ENCODE assay signal across 10 cellular contexts in genomic region chr7:98323597-98324322, GRCh38. TPM values are rescaled to one million over a fixed set of nuclear protein-coding genes. Genes with fewer than 3 reads are reported as not detected.
DNase-seq lines count a peak whose midpoint lies in the region; ATAC-seq and TF ChIP-seq lines count a peak whose summit lies in the region.
"Had no signal": no experiment of that assay in that cellular context is flagged by ENCODE, and none has a peak within 500 bp of the region (broad histone marks: within the 10 kb centered on the region; RNA-seq: fewer than 3 reads in every experiment).

No MANE protein-coding gene starts in this region.

- DNase-seq in iPS-NIHi11 (ENCODE audit: low spot score) (peak; percentile 72), sciatic nerve (ENCODE audit: low spot score) (no peak), left lobe of liver (ENCODE audit: low spot score) (no peak), SKM-1 treated with dmso at 0.1 percent for 144 hours (lab: John Stamatoyannopoulos, UW; ENCODE audit: unreplicated experiment) (no peak)
- DNase-seq in activated naive CD8-positive, alpha-beta T cell treated with anti-CD3 and anti-CD28 coated beads for 36 hours, result no peak
- DNase-seq: activated CD8-positive, alpha-beta memory T cell treated with anti-CD3 and anti-CD28 coated beads, Interleukin-2, amount 50 U/mL, for 4 hours; CD4-positive, alpha-beta T cell; heart right ventricle had no signal

- no peaks in the 10 kb centered on the region for H3K27me3 Mint-ChIP-seq in brain
- H3K27me3 Mint-ChIP-seq in activated naive CD8-positive, alpha-beta T cell treated with anti-CD3 and anti-CD28 coated beads for 36 hours, result peaks cover 3% of the 10 kb centered on the region

- H3K9me3 ChIP-seq in HUES64 (ENCODE audit: insufficient read depth, low read depth, low read length), result no peaks in the 10 kb centered on the region
- H3K9me3 ChIP-seq: heart right ventricle had no signal

- peaks cover 0 to 4% (median 0%) of the 10 kb centered on the region in 5 experiments for H3K9me3 Mint-ChIP-seq in brain
- H3K9me3 Mint-ChIP-seq in activated naive CD8-positive, alpha-beta T cell treated with anti-CD3 and anti-CD28 coated beads for 36 hours, result no peaks in the 10 kb centered on the region
- H3K9me3 Mint-ChIP-seq: CD4-positive, alpha-beta T cell had no signal

- H3K4me1 Mint-ChIP-seq in brain, result peaks cover 16% of the 10 kb centered on the region
- H3K4me1 Mint-ChIP-seq in activated naive CD8-positive, alpha-beta T cell treated with anti-CD3 and anti-CD28 coated beads for 36 hours, result no peaks in the 10 kb centered on the region

- ATAC-seq in sciatic nerve (peak; percentile 28), left lobe of liver (no peak)

- peak overlapping the region; percentile 18; the same call in 1 of the 2 replicates for H3K4me3 ChIP-seq in HUES64 (ENCODE audit: low read length)

- H3K27me3 ChIP-seq in HUES64 (ENCODE audit: insufficient read depth, low read length), result no peaks in the 10 kb centered on the region

- TF ChIP-seq CTCF in brain (conservative IDR thresholded peaks at IDR 0.05), result no peak

- peak overlapping the region; percentile 31; the same call in 1 of the 2 replicates for H3K9ac ChIP-seq in HUES64 (ENCODE audit: low read depth, low read length)

- peak overlapping the region in 3 of 5 experiments; percentile 35 to 59 (median 56) for H3K4me3 Mint-ChIP-seq in brain
- no peak overlapping the region for H3K4me3 Mint-ChIP-seq in activated naive CD8-positive, alpha-beta T cell treated with anti-CD3 and anti-CD28 coated beads for 36 hours
- H3K4me3 Mint-ChIP-seq: CD4-positive, alpha-beta T cell had no signal

- H3K36me3 Mint-ChIP-seq in brain, result no peaks in the 10 kb centered on the region
- no peaks in the 10 kb centered on the region for H3K36me3 Mint-ChIP-seq in activated naive CD8-positive, alpha-beta T cell treated with anti-CD3 and anti-CD28 coated beads for 36 hours

- peak overlapping the region; percentile 54; the same call in 1 of the 2 replicates for H3K27ac ChIP-seq in HUES64 (ENCODE audit: low read depth, low read length)
- H3K27ac ChIP-seq: heart right ventricle had no signal

- intact Hi-C loops in sciatic nerve (cut with DNase I), result no loop called here

- peaks cover 1% of the 10 kb centered on the region; the same call in 1 of the 2 replicates for H3K36me3 ChIP-seq in HUES64 (ENCODE audit: insufficient read depth, low read length)
- H3K36me3 ChIP-seq: heart right ventricle had no signal

- peaks cover 13% of the 10 kb centered on the region for H3K4me1 ChIP-seq in HUES64 (ENCODE audit: insufficient read depth, low read length)

- peak overlapping the region in 1 of 5 experiments; percentile 43 for H3K27ac Mint-ChIP-seq in brain
- H3K27ac Mint-ChIP-seq in activated naive CD8-positive, alpha-beta T cell treated with anti-CD3 and anti-CD28 coated beads for 36 hours, result no peak overlapping the region
- H3K27ac Mint-ChIP-seq: CD4-positive, alpha-beta T cell had no signal

- WGBS in HUES64, result 72% methylated on average over 28 of the region's 28 CpGs

RNA-seq across cellular contexts. Expression of gene BRI3, which starts 42.3 kb away (rescaled TPM):
- 81.7 TPM for polyA plus RNA-seq in HUES64 (2013, experiment 1 of 2)
- 99.2 TPM for polyA plus RNA-seq in HUES64 (2013, experiment 2 of 2)
- polyA plus RNA-seq in brain (ENCODE audit: insufficient read depth, low read depth, low replicate concordance), result 145 TPM
- 132 TPM for total RNA-seq in sciatic nerve
- total RNA-seq in activated naive CD8-positive, alpha-beta T cell treated with anti-CD3 and anti-CD28 coated beads for 36 hours, result 10 to 100 TPM; 51.3 to 52.3 TPM
- total RNA-seq in left lobe of liver, result 137 TPM
